Comparison of ENCODE assay signal across 8 cellular contexts in the genomic region with DNA sequence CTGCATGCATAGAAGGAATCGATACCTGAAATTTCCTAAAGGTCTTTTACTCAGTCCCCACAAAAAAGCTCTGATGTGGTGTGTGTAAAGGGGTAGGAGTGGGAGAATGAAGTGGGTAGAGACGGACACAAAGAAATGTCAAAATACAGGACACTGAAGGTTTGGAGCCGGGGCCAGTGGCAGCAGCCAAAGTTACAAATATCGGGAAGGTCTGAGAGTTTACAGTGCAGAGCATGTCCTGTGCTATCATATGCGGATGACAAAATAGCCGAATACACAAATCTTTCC. TPM values are rescaled to one million over a fixed set of nuclear protein-coding genes. Genes with fewer than 3 reads are reported as not detected.
A peak's percentile ranks its signal among the peaks of the same experiment; 100 is the strongest.
DNase-seq lines count a peak whose midpoint lies in the region; FAIRE-seq and TF ChIP-seq lines count a peak whose summit lies in the region.

No MANE protein-coding gene starts in this region.

- H3K79me2 ChIP-seq in endothelial cell of umbilical vein (ENCODE audit: control insufficient read depth, insufficient read depth, low read length) (no peaks in the 10 kb centered on the region), trophoblast cell (ENCODE audit: control insufficient read depth, insufficient read depth, low read length, poor library complexity) (peaks cover 4% of the 10 kb centered on the region)

- TF ChIP-seq CTCF in GM12865 (IDR thresholded peaks at IDR 0.05; ENCODE audit: insufficient read depth, low read depth, low read length, missing control alignments) (no peak), LNCaP clone FGC (IDR thresholded peaks at IDR 0.05; ENCODE audit: control insufficient read depth, extremely low read depth, insufficient read depth) (no peak), endothelial cell of umbilical vein (IDR thresholded peaks at IDR 0.05; ENCODE audit: extremely low read depth in 1 of 2, insufficient read depth in 1 of 2, low read depth in 1 of 2, low read length in 2 of 2) (no peak)

- POLR2A ChIA-PET in endothelial cell of umbilical vein (lab: Charles Lee) = no interaction called here

- no peak overlapping the region for H3K4ac ChIP-seq in trophoblast cell (ENCODE audit: low read depth, low read length)

- CTCF ChIA-PET in endothelial cell of umbilical vein (lab: Charles Lee) = no interaction called here

- peaks cover 2 to 5% of the 10 kb centered on the region in 2 experiments for H3K27me3 ChIP-seq in endothelial cell of umbilical vein (ENCODE audit: control insufficient read depth in 2 of 2, insufficient read depth in 2 of 2, low read length in 2 of 2)
- no peaks in the 10 kb centered on the region for H3K27me3 ChIP-seq in trophoblast cell (ENCODE audit: insufficient read depth, low read length)

- TSS peak; percentile 99 for BruUV-seq in endothelial cell of umbilical vein (replicated peaks; lab: Mats Ljungman, UMichigan)

- no peak overlapping the region for H3K18ac ChIP-seq in trophoblast cell (ENCODE audit: low read length)

- peak overlapping the region; percentile 89 for H4K8ac ChIP-seq in trophoblast cell (ENCODE audit: low read depth, low read length)

- H3K27ac ChIP-seq in endothelial cell of umbilical vein (ENCODE audit: insufficient read depth, low read depth, low read length) = peak overlapping the region; percentile 82
- H3K27ac ChIP-seq in trophoblast cell (ENCODE audit: low read depth, low read length) = peak overlapping the region; percentile 84

- H3K4me3 ChIP-seq in GM12865 (ENCODE audit: low read depth, low read length) (peak overlapping the region; percentile 94), LNCaP clone FGC (ENCODE audit: low read depth, low read length) (peak overlapping the region; percentile 63), endothelial cell of umbilical vein (replicated peaks in 1 of 3; ENCODE audit: insufficient read depth in 1 of 3, low read depth in 1 of 3, low read length in 3 of 3) (peak overlapping the region; percentile 69 to 92 (median 70)), trophoblast cell (ENCODE audit: low read depth, low read length) (peak overlapping the region; percentile 79)

- DNase-seq in GM12865 (ENCODE audit: low read depth) = no peak
- DNase-seq in LNCaP clone FGC (ENCODE audit: low read depth) = no peak
- DNase-seq in endothelial cell of umbilical vein (ENCODE audit: low read depth, low spot score) = no peak
- DNase-seq in trophoblast cell = no peak
- no peak for DNase-seq in iPS-NIHi11 (ENCODE audit: low spot score)
- no peak for DNase-seq in retina
- DNase-seq in NCI-H1092 (lab: John Stamatoyannopoulos, UW) = no peak
- no peak for DNase-seq in MV-4-11 (lab: John Stamatoyannopoulos, UW)

- H3K14ac ChIP-seq in trophoblast cell (ENCODE audit: low read length) = peak overlapping the region; percentile 61

- H2BK12ac ChIP-seq in trophoblast cell (ENCODE audit: low read length) = no peak overlapping the region

- H3K4me1 ChIP-seq in endothelial cell of umbilical vein (ENCODE audit: control insufficient read depth, extremely low read depth, insufficient read depth, low read length) = peaks cover 11% of the 10 kb centered on the region
- peaks cover 0 to 8% of the 10 kb centered on the region in 2 experiments for H3K4me1 ChIP-seq in trophoblast cell (ENCODE audit: control insufficient read depth in 1 of 2, insufficient read depth in 2 of 2, low read length in 2 of 2)

- intact Hi-C loops in endothelial cell of umbilical vein (cut with micrococcal nuclease) = no loop called here

- no peak overlapping the region for H2AK5ac ChIP-seq in trophoblast cell (ENCODE audit: low read length)

- peak overlapping the region; percentile 93 for H2AFZ ChIP-seq in endothelial cell of umbilical vein (ENCODE audit: low read depth, low read length)
- peak overlapping the region; percentile 38 for H2AFZ ChIP-seq in trophoblast cell (ENCODE audit: insufficient read depth, low read length, poor library complexity)

- no peak for FAIRE-seq in endothelial cell of umbilical vein (lab: Jason Lieb, UNC)

- H3K36me3 ChIP-seq in endothelial cell of umbilical vein (ENCODE audit: control insufficient read depth in 2 of 2, extremely low read depth in 1 of 2, insufficient read depth in 2 of 2, low read length in 2 of 2) (no peaks in the 10 kb centered on the region), trophoblast cell (ENCODE audit: control insufficient read depth in 1 of 2, insufficient read depth in 2 of 2, low read length in 2 of 2) (no peaks in the 10 kb centered on the region)

- no peak overlapping the region for H3K23ac ChIP-seq in trophoblast cell (ENCODE audit: low read length)

- no peak for TF ChIP-seq POLR2A in endothelial cell of umbilical vein (IDR thresholded peaks at IDR 0.05; ENCODE audit: low read depth, low read length)

- WGBS in trophoblast cell (ENCODE audit: extremely low coverage, insufficient coverage, insufficient read length) = no CpG with 5 or more reads among the region's 6 CpGs

- H4K12ac ChIP-seq in trophoblast cell (ENCODE audit: low read depth, low read length) = peak overlapping the region; percentile 86

- H2BK5ac ChIP-seq in trophoblast cell (ENCODE audit: low read depth, low read length, poor library complexity) = peak overlapping the region; percentile 4

- H3K9me3 ChIP-seq in endothelial cell of umbilical vein (replicated peaks; ENCODE audit: control insufficient read depth, insufficient read depth, low read length) (no peaks in the 10 kb centered on the region), trophoblast cell (ENCODE audit: insufficient read depth, low read depth, low read length) (no peaks in the 10 kb centered on the region)

- H3K79me1 ChIP-seq in trophoblast cell (ENCODE audit: low read length) = peaks cover 12% of the 10 kb centered on the region

- dilution Hi-C loops in endothelial cell of umbilical vein (cut with MboI; ENCODE audit: extremely low pct_ligation_motif_present, low sequenced_read_pairs) = no loop called here

- peak overlapping the region; percentile 6 for H2BK120ac ChIP-seq in trophoblast cell (ENCODE audit: insufficient read depth, low read length, poor library complexity)

- H3K4me2 ChIP-seq in endothelial cell of umbilical vein (ENCODE audit: insufficient read depth, low read length) (peak overlapping the region; percentile 97), trophoblast cell (ENCODE audit: low read length) (peak overlapping the region; percentile 73)

- H4K91ac ChIP-seq in trophoblast cell (ENCODE audit: low read depth, low read length) = peak overlapping the region; percentile 70

- no peaks in the 10 kb centered on the region for H3K9me1 ChIP-seq in endothelial cell of umbilical vein (replicated peaks; ENCODE audit: control insufficient read depth, extremely low read depth, insufficient read depth, low read length)

- peak overlapping the region; percentile 95 for H3K9ac ChIP-seq in endothelial cell of umbilical vein (replicated peaks; ENCODE audit: extremely low read depth, insufficient read depth, low read length)
- H3K9ac ChIP-seq in trophoblast cell (ENCODE audit: low read length) = peak overlapping the region; percentile 88

- no peaks in the 10 kb centered on the region for H4K20me1 ChIP-seq in endothelial cell of umbilical vein (replicated peaks; ENCODE audit: control insufficient read depth, extremely low read depth, insufficient read depth, low read length)

TF ChIP-seq in endothelial cell of umbilical vein, 7 proteins besides CTCF, POLR2A, EP300 and RAD21:
- no peak for TF ChIP-seq EZH2 (IDR thresholded peaks at IDR 0.05; ENCODE audit: borderline replicate concordance, low read depth, low read length, severe bottlenecking)
- TF ChIP-seq, protein P1, sequence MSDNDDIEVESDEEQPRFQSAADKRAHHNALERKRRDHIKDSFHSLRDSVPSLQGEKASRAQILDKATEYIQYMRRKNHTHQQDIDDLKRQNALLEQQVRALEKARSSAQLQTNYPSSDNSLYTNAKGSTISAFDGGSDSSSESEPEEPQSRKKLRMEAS (IDR thresholded peaks at IDR 0.05; ENCODE audit: insufficient read depth, insufficient read length) = no peak
- TF ChIP-seq MYC (IDR thresholded peaks at IDR 0.05; ENCODE audit: low read depth, low read length) = no peak
- no peak for TF ChIP-seq POLR2AphosphoS5 (IDR thresholded peaks at IDR 0.05; ENCODE audit: insufficient read depth, low read depth, low read length)
- no peak for TF ChIP-seq FOS (IDR thresholded peaks at IDR 0.05; ENCODE audit: borderline replicate concordance, insufficient read depth, low read length)
- TF ChIP-seq JUN (IDR thresholded peaks at IDR 0.05; ENCODE audit: borderline replicate concordance, insufficient read depth, insufficient read length, low read depth) = no peak
- TF ChIP-seq GATA2 (IDR thresholded peaks at IDR 0.05; ENCODE audit: insufficient read depth, insufficient read length, low read depth, low read length) = no peak

RNA-seq across cellular contexts. Expression of a gene that starts 0.5 kb away (rescaled TPM):
- total RNA-seq in endothelial cell of umbilical vein = 19.4 and 20.4 TPM in 2 replicates
- polyA plus RNA-seq in endothelial cell of umbilical vein = 9.9 and 13.3 TPM in 2 replicates
- 11.7 and 13.3 TPM in 2 replicates for polyA plus RNA-seq in endothelial cell of umbilical vein (2011; cell fraction: cytosol; rRNA removed)
- polyA plus RNA-seq in endothelial cell of umbilical vein (2011; cell fraction: nucleus; rRNA removed) = 28.2 and 32.1 TPM in 2 replicates
- polyA plus RNA-seq in endothelial cell of umbilical vein (2012) = 15.2 and 18.3 TPM in 2 replicates
- polyA minus RNA-seq in endothelial cell of umbilical vein = 12.2 and 17.6 TPM in 2 replicates
- 6.9 TPM for polyA minus RNA-seq in endothelial cell of umbilical vein (2011; cell fraction: cytosol; rRNA and poly(A)+ RNA removed)
- polyA minus RNA-seq in endothelial cell of umbilical vein (2011; cell fraction: nucleus; rRNA and poly(A)+ RNA removed) = 20.0 and 30.4 TPM in 2 replicates
- 21.0 and 22.0 TPM in 2 replicates for polyA plus RNA-seq in trophoblast cell (2013)
